ENCODE assay signal across 1 cellular context in the genomic region with DNA sequence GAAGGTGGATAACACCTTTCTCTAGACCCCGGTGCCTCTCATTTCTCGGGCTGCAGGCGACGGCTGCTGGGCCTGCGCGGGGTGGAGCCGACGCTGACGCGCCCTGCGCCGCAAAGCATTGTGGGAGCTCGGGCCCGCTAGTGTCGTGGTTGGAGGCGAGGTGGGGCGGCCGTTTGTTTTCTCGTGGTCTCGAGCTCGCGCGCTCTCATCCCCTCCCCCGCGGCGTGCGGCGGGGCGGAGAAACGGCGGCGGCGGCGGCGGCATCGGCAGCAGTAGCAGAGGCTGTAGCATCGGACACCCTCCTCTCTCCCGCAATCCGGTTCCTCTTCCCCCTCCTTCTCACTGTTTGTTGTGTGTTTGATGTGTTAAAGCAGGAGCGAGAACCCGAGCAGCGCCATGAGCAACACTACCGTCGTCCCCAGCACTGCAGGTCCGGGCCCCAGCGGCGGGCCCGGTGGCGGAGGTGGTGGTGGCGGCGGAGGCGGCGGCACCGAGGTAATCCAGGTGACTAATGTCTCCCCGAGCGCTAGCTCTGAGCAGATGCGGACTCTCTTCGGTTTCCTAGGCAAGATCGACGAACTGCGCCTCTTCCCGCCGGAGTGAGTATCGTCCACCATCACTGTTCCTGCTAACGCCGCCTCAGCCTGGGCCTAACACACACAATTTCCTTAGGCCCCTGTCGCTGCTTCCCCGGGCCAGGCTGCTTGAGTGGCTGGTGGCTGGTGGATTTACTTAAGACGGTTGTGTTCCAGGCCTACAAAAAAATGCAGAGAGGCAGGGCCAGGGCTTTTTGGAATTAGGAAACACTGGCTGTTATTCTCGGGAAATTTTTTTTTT.
TF ChIP-seq lines count a peak whose summit lies in the region.

A gene with protein sequence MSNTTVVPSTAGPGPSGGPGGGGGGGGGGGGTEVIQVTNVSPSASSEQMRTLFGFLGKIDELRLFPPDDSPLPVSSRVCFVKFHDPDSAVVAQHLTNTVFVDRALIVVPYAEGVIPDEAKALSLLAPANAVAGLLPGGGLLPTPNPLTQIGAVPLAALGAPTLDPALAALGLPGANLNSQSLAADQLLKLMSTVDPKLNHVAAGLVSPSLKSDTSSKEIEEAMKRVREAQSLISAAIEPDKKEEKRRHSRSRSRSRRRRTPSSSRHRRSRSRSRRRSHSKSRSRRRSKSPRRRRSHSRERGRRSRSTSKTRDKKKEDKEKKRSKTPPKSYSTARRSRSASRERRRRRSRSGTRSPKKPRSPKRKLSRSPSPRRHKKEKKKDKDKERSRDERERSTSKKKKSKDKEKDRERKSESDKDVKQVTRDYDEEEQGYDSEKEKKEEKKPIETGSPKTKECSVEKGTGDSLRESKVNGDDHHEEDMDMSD (plus strand): TSS at position 140 of the 837 bp plus-strand sequence. CDS start 257 bp downstream, at position 397.

TF ChIP-seq in K562, 482 proteins besides CTCF, POLR2A, EP300 and RAD21 (continued from another document and continues in another):
- TF ChIP-seq, protein P1, sequence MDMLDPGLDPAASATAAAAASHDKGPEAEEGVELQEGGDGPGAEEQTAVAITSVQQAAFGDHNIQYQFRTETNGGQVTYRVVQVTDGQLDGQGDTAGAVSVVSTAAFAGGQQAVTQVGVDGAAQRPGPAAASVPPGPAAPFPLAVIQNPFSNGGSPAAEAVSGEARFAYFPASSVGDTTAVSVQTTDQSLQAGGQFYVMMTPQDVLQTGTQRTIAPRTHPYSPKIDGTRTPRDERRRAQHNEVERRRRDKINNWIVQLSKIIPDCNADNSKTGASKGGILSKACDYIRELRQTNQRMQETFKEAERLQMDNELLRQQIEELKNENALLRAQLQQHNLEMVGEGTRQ (CRISPR knock-in tag; IDR thresholded peaks at IDR 0.05): no peak
- TF ChIP-seq ZNF324 (CRISPR knock-in tag; IDR thresholded peaks at IDR 0.05): no peak
- TF ChIP-seq, protein P2, sequence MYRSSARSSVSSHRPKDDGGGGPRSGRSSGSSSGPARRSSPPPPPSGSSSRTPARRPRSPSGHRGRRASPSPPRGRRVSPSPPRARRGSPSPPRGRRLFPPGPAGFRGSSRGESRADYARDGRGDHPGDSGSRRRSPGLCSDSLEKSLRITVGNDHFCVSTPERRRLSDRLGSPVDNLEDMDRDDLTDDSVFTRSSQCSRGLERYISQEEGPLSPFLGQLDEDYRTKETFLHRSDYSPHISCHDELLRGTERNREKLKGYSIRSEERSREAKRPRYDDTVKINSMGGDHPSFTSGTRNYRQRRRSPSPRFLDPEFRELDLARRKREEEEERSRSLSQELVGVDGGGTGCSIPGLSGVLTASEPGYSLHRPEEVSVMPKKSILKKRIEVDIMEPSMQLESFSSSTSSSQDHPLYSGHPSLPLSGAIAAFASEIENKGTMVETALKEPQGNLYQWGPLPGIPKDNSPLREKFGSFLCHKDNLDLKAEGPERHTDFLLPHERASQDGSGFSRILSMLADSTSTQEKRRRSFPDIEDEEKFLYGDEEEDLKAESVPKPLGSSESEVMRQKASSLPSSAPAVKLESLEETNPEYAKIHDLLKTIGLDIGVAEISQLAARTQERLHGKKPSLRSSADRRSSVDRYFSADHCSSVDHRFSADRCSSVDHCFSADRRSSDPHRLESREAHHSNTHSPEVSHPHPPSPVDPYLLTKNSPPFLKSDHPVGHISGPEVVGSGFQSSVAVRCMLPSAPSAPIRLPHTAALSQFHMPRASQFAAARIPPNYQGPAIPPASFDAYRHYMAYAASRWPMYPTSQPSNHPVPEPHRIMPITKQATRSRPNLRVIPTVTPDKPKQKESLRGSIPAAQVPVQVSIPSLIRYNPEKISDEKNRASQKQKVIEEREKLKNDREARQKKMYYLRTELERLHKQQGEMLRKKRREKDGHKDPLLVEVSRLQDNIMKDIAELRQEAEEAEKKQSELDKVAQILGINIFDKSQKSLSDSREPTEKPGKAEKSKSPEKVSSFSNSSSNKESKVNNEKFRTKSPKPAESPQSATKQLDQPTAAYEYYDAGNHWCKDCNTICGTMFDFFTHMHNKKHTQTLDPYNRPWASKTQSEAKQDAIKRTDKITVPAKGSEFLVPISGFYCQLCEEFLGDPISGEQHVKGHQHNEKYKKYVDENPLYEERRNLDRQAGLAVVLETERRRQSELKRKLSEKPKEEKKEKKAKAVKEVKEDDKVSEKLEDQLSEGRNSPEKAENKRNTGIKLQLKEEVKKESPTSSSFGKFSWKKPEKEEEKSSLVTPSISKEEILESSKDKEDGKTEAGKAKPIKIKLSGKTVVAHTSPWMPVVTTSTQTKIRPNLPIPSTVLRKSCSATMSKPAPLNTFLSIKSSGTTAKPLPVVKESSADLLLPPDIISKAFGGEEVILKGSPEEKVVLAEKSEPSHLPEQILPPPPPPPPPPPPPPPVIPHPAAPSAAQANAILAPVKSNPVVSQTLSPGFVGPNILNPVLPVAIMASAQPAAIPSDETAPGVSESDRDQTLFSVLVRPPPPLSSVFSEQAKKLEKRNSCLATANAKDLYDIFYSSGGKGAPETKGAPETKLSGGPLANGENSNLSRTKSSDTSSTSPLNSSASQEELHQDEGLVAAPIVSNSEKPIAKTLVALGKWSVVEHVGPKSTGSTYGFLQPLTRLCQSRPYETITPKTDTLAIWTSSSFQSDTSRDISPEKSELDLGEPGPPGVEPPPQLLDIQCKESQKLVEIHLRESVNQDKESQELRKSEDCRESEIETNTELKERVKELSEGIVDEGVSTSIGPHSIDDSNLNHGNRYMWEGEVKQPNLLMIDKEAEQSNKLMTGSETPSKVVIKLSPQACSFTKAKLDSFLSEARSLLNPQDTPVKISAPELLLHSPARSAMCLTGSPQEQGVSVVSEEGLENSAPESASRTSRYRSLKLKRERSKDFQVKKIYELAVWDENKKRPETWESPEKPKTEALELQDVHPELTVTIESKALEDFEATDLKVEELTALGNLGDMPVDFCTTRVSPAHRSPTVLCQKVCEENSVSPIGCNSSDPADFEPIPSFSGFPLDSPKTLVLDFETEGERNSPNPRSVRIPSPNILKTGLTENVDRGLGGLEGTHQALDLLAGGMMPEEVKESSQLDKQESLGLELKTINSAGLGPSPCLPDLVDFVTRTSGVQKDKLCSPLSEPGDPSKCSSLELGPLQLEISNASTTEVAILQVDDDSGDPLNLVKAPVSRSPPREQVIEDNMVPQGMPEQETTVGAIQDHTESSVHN (IDR thresholded peaks at IDR 0.05; ENCODE audit: borderline replicate concordance in 1 of 2, low read depth in 1 of 2): no peak
- peak; percentile 44 for TF ChIP-seq ZFP36 (IDR thresholded peaks at IDR 0.05; ENCODE audit: low read depth, low read length, partially characterized antibody)
- TF ChIP-seq NFRKB (IDR thresholded peaks at IDR 0.05; ENCODE audit: low read depth): peak; percentile 63
- TF ChIP-seq HSF4 (CRISPR knock-in tag; IDR thresholded peaks at IDR 0.05; ENCODE audit: borderline replicate concordance): no peak
- TF ChIP-seq SMARCA5 (IDR thresholded peaks at IDR 0.05): no peak
- TF ChIP-seq ZNF707 (CRISPR knock-in tag; conservative IDR thresholded peaks at IDR 0.05): no peak
- TF ChIP-seq, protein P3, sequence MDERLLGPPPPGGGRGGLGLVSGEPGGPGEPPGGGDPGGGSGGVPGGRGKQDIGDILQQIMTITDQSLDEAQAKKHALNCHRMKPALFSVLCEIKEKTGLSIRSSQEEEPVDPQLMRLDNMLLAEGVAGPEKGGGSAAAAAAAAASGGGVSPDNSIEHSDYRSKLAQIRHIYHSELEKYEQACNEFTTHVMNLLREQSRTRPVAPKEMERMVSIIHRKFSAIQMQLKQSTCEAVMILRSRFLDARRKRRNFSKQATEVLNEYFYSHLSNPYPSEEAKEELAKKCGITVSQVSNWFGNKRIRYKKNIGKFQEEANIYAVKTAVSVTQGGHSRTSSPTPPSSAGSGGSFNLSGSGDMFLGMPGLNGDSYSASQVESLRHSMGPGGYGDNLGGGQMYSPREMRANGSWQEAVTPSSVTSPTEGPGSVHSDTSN (CRISPR knock-in tag; IDR thresholded peaks at IDR 0.05; ENCODE audit: low read depth): no peak
- TF ChIP-seq, protein P3 (tag; conservative IDR thresholded peaks at IDR 0.05; ENCODE audit: low read depth): no peak
- TF ChIP-seq KDM2B (CRISPR knock-in tag; IDR thresholded peaks at IDR 0.05): no peak
- TF ChIP-seq PHF8 (IDR thresholded peaks at IDR 0.05; ENCODE audit: borderline replicate concordance, low read length): peak; percentile 91; the same call in 1 of the 2 replicates
- TF ChIP-seq TOE1 (IDR thresholded peaks at IDR 0.05; ENCODE audit: borderline replicate concordance): peak; percentile 64; the same call in 1 of the 2 replicates
- no peak for TF ChIP-seq TOE1 (CRISPR knock-in tag; IDR thresholded peaks at IDR 0.05; ENCODE audit: borderline replicate concordance, low read depth)
- no peak for TF ChIP-seq SMAD1 (IDR thresholded peaks at IDR 0.05; ENCODE audit: low read depth, low read length, partially characterized antibody)
- TF ChIP-seq ZZZ3 (IDR thresholded peaks at IDR 0.05): peak; percentile 82
- no peak for TF ChIP-seq CEBPB (tag; IDR thresholded peaks at IDR 0.05)
- TF ChIP-seq GATA2 (CRISPR knock-in tag; IDR thresholded peaks at IDR 0.05): no peak
- TF ChIP-seq WHSC1 (IDR thresholded peaks at IDR 0.05; ENCODE audit: low read length): no peak
- TF ChIP-seq SRSF1 (IDR thresholded peaks at IDR 0.05; ENCODE audit: low read depth, low read length): no peak
- peak; percentile 34; the same call in 1 of the 2 replicates for TF ChIP-seq ESRRA (IDR thresholded peaks at IDR 0.05; ENCODE audit: borderline replicate concordance, low read depth)
- TF ChIP-seq PHF20 (IDR thresholded peaks at IDR 0.05; ENCODE audit: partially characterized antibody): peak; percentile 69
- no peak for TF ChIP-seq ATF1 (CRISPR knock-in tag; IDR thresholded peaks at IDR 0.05)
- TF ChIP-seq ATF1 (tag; IDR thresholded peaks at IDR 0.05): peak; percentile 90
- TF ChIP-seq ZNF696 (CRISPR knock-in tag; conservative IDR thresholded peaks at IDR 0.05): no peak
- TF ChIP-seq, protein P4, sequence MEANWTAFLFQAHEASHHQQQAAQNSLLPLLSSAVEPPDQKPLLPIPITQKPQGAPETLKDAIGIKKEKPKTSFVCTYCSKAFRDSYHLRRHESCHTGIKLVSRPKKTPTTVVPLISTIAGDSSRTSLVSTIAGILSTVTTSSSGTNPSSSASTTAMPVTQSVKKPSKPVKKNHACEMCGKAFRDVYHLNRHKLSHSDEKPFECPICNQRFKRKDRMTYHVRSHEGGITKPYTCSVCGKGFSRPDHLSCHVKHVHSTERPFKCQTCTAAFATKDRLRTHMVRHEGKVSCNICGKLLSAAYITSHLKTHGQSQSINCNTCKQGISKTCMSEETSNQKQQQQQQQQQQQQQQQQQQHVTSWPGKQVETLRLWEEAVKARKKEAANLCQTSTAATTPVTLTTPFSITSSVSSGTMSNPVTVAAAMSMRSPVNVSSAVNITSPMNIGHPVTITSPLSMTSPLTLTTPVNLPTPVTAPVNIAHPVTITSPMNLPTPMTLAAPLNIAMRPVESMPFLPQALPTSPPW (CRISPR knock-in tag; IDR thresholded peaks at IDR 0.05): peak; percentile 70
- no peak for TF ChIP-seq NFIX (CRISPR knock-in tag; IDR thresholded peaks at IDR 0.05; ENCODE audit: low read depth)
- no peak for TF ChIP-seq ZNF507 (tag; conservative IDR thresholded peaks at IDR 0.05)
- no peak for TF ChIP-seq ZNF586 (CRISPR knock-in tag; conservative IDR thresholded peaks at IDR 0.05)
- TF ChIP-seq SOX6 (IDR thresholded peaks at IDR 0.05): peak; percentile 25; the same call in 1 of the 2 replicates
- TF ChIP-seq ZBED1 (IDR thresholded peaks at IDR 0.05): no peak
- TF ChIP-seq ZKSCAN1 (IDR thresholded peaks at IDR 0.05; ENCODE audit: low read depth, low read length): 0 out of 2 replicates have a peak, but pooled peaks have one; percentile 46
- no peak for TF ChIP-seq HOXB6 (CRISPR knock-in tag; IDR thresholded peaks at IDR 0.05; ENCODE audit: borderline replicate concordance)
- no peak; the same call in 1 of the 2 replicates for TF ChIP-seq KAT7 (CRISPR knock-in tag; IDR thresholded peaks at IDR 0.05; ENCODE audit: borderline replicate concordance)
- TF ChIP-seq SIN3B (IDR thresholded peaks at IDR 0.05; ENCODE audit: low read depth): 0 out of 2 replicates have a peak, but pooled peaks have one; percentile 13
- peak; percentile 52 for TF ChIP-seq RB1 (IDR thresholded peaks at IDR 0.05; ENCODE audit: low read depth)
- TF ChIP-seq, protein P5, sequence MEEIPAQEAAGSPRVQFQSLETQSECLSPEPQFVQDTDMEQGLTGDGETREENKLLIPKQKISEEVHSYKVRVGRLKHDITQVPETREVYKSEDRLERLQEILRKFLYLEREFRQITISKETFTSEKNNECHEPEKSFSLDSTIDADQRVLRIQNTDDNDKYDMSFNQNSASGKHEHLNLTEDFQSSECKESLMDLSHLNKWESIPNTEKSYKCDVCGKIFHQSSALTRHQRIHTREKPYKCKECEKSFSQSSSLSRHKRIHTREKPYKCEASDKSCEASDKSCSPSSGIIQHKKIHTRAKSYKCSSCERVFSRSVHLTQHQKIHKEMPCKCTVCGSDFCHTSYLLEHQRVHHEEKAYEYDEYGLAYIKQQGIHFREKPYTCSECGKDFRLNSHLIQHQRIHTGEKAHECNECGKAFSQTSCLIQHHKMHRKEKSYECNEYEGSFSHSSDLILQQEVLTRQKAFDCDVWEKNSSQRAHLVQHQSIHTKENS (CRISPR knock-in tag; IDR thresholded peaks at IDR 0.05): no peak
- TF ChIP-seq ZNF212 (CRISPR knock-in tag; IDR thresholded peaks at IDR 0.05): no peak
- no peak for TF ChIP-seq ZNF174 (CRISPR knock-in tag; IDR thresholded peaks at IDR 0.05)
- TF ChIP-seq ZNF232 (CRISPR knock-in tag; IDR thresholded peaks at IDR 0.05): 0 out of 2 replicates have a peak, but pooled peaks have one; percentile 33
